ENCODE assay signal across 8 cellular contexts in the genomic region with DNA sequence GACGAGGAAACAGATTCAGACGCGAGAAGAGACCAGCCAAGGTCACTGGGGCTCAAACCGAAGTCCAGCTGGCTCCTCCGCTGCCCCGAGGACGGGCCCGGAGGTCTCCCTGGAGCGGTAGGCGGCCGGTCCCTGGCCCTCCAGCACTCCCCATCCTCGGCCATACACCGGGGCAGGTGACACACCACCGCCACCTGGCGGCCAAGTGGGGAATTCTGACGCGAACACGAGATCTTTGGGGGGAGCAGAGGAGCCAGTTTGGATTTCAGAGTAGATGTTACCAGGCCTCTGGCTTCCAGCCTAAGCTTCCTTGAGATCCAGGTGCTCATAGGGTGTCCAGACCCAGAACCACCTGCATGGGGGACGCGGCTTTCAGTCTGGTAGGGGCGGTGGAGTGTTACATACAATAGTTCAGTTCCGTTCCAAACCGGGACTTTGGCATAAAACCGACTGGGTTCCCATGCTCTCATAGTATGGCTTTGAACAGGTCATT. TPM values are rescaled to one million over a fixed set of nuclear protein-coding genes. Genes with fewer than 3 reads are reported as not detected.
DNase-seq lines count a peak whose midpoint lies in the region; ATAC-seq and TF ChIP-seq lines count a peak whose summit lies in the region.

No MANE protein-coding gene starts in this region.

- H3K36me3 ChIP-seq in Karpas-422 (ENCODE audit: insufficient read depth, low read length) (no peaks in the 10 kb centered on the region), cardiac muscle cell (no peaks in the 10 kb centered on the region), psoas muscle (ENCODE audit: insufficient read depth in 1 of 2, low read depth in 1 of 2) (no peaks in the 10 kb centered on the region), vagina (no peaks in the 10 kb centered on the region)

- peak; percentile 74 for DNase-seq in DMS53 (lab: John Stamatoyannopoulos, UW)
- DNase-seq in Karpas-422 = peak; percentile 90
- peak; percentile 77 for DNase-seq in activated naive CD4-positive, alpha-beta T cell treated with Interleukin-2 at 50 U/mL for 16 hours
- peak; percentile 65 to 79 for DNase-seq in cardiac muscle cell (ENCODE audit: low read depth in 1 of 2, low spot score in 1 of 2)
- peak; percentile 61 to 76 for DNase-seq in psoas muscle
- no peak for DNase-seq in vagina (ENCODE audit: extremely low spot score in 2 of 2)

- peaks cover 5% of the 10 kb centered on the region; the same call in 1 of the 2 replicates for H3K27me3 ChIP-seq in Karpas-422 (ENCODE audit: low read length)
- peaks cover 40% of the 10 kb centered on the region for H3K27me3 ChIP-seq in cardiac muscle cell
- H3K27me3 ChIP-seq in psoas muscle (ENCODE audit: insufficient read depth in 3 of 3, low read length in 2 of 3) = peaks cover 0 to 9% (median 6%) of the 10 kb centered on the region in 3 donors
- H3K27me3 ChIP-seq in vagina = no peaks in the 10 kb centered on the region

- no peak for TF ChIP-seq POLR2A in vagina (IDR thresholded peaks at IDR 0.05)

- no peaks in the 10 kb centered on the region for H3K9me3 ChIP-seq in Karpas-422 (ENCODE audit: low read length)
- H3K9me3 ChIP-seq in cardiac muscle cell (ENCODE audit: low read depth) = no peaks in the 10 kb centered on the region
- H3K9me3 ChIP-seq in psoas muscle = no peaks in the 10 kb centered on the region
- H3K9me3 ChIP-seq in vagina = no peaks in the 10 kb centered on the region

- WGBS in psoas muscle, 3 donors = 14 to 17% (median 14%) methylated on average over 24 of the region's 24 CpGs

- no peak overlapping the region for H3K4me2 ChIP-seq in Karpas-422 (ENCODE audit: low read depth, low read length, poor library complexity, severe bottlenecking)

- H2AFZ ChIP-seq in Karpas-422 (ENCODE audit: low read length) = no peak overlapping the region

- peaks cover 7% of the 10 kb centered on the region for H3K4me1 ChIP-seq in Karpas-422 (ENCODE audit: low read length)
- H3K4me1 ChIP-seq in cardiac muscle cell (ENCODE audit: low read depth) = no peaks in the 10 kb centered on the region
- no peaks in the 10 kb centered on the region for H3K4me1 ChIP-seq in psoas muscle
- no peaks in the 10 kb centered on the region for H3K4me1 ChIP-seq in vagina

- H3K4me3 ChIP-seq in Karpas-422 (ENCODE audit: low read length) (no peak overlapping the region), cardiac muscle cell (no peak overlapping the region), psoas muscle (no peak overlapping the region), vagina (no peak overlapping the region)

- no peak overlapping the region for H3K27ac ChIP-seq in Karpas-422 (ENCODE audit: low read length)
- no peak overlapping the region for H3K27ac ChIP-seq in cardiac muscle cell
- H3K27ac ChIP-seq in psoas muscle = no peak overlapping the region
- H3K27ac ChIP-seq in vagina = no peak overlapping the region

- intact Hi-C loops in psoas muscle (cut with DNase I) = loop anchor here (1.0 to 10.0 kb wide), 6 partner anchors 204 to 624 kb away; partner anchors contain the start of gene C20orf203 (in 1 of the 2)
- intact Hi-C loops in vagina (cut with DNase I) = loop anchor here (10.0 kb wide), 1 partner anchor 394 kb away; no protein-coding TSS in a partner anchor

- H3K79me2 ChIP-seq in Karpas-422 (ENCODE audit: low read length) = no peaks in the 10 kb centered on the region

- TF ChIP-seq CTCF in cardiac muscle cell (IDR thresholded peaks at IDR 0.05; ENCODE audit: low read depth, low read length) (peak; percentile 94), psoas muscle (IDR thresholded peaks at IDR 0.05) (peak; percentile 87), vagina (IDR thresholded peaks at IDR 0.05) (peak; percentile 51 to 83 (median 63))

- H4K20me1 ChIP-seq in Karpas-422 (ENCODE audit: insufficient read depth, low read depth, low read length) = no peaks in the 10 kb centered on the region

- peak; percentile 91 for ATAC-seq in SK-N-SH treated with all-trans-retinoic acid at 6 μM for 48 hours
- peak; percentile 72 to 82 (median 75) for ATAC-seq in psoas muscle
- no peak for ATAC-seq in GM21515 (IDR thresholded peaks at IDR 0.05; ENCODE audit: unreplicated experiment)

- peak overlapping the region; percentile 36; the same call in 1 of the 2 replicates for H3K9ac ChIP-seq in Karpas-422 (ENCODE audit: low read length)

- H3K9me2 ChIP-seq in Karpas-422 (replicated peaks; ENCODE audit: insufficient read depth, low read length) = no peaks in the 10 kb centered on the region

TF ChIP-seq in SK-N-SH treated with all-trans-retinoic acid at 6 μM for 48 hours, 23 proteins besides CTCF, POLR2A, EP300 and RAD21:
- TF ChIP-seq ISL1 (CRISPR knock-in tag; IDR thresholded peaks at IDR 0.05) = no peak
- TF ChIP-seq, protein P1, sequence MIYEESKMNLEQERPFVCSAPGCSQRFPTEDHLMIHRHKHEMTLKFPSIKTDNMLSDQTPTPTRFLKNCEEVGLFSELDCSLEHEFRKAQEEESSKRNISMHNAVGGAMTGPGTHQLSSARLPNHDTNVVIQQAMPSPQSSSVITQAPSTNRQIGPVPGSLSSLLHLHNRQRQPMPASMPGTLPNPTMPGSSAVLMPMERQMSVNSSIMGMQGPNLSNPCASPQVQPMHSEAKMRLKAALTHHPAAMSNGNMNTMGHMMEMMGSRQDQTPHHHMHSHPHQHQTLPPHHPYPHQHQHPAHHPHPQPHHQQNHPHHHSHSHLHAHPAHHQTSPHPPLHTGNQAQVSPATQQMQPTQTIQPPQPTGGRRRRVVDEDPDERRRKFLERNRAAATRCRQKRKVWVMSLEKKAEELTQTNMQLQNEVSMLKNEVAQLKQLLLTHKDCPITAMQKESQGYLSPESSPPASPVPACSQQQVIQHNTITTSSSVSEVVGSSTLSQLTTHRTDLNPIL (CRISPR knock-in tag; IDR thresholded peaks at IDR 0.05; ENCODE audit: low read depth) = no peak
- no peak for TF ChIP-seq POU6F1 (CRISPR knock-in tag; IDR thresholded peaks at IDR 0.05; ENCODE audit: borderline replicate concordance, low read depth)
- TF ChIP-seq SNAI2 (CRISPR knock-in tag; IDR thresholded peaks at IDR 0.05) = no peak
- TF ChIP-seq TOX (CRISPR knock-in tag; IDR thresholded peaks at IDR 0.05; ENCODE audit: borderline replicate concordance) = no peak
- TF ChIP-seq OSR1 (CRISPR knock-in tag; IDR thresholded peaks at IDR 0.05) = no peak

RNA-seq across cellular contexts. Expression of gene BPIFB1, which starts 16.1 kb away (rescaled TPM):
- not detected in 2 replicates for total RNA-seq in Karpas-422 (2014; rRNA removed; shearing (Covaris generic); ENCODE audit: low replicate concordance)
- total RNA-seq in cardiac muscle cell = not detected in 2 replicates
- not detected in 2 replicates for polyA plus RNA-seq in cardiac muscle cell
- not detected for total RNA-seq in psoas muscle
- under 1 TPM in 1 of 3 donors, not detected in 2; 0.04 TPM for polyA plus RNA-seq in psoas muscle
- total RNA-seq in vagina = not detected

Comparison
In these comparisons a context has a peak if more than half of its experiments do, and no peak if none do; other contexts are left out.
1. DNase-seq: peak in DMS53 (single experiment), Karpas-422 (single experiment), activated naive CD4-positive, alpha-beta T cell treated with Interleukin-2 at 50 U/mL for 16 hours (single experiment), cardiac muscle cell (2 of 2) and psoas muscle (2 of 2); none in vagina (0 of 2).
2. Peak in every context shown above with its lines, with median percentiles within 50 percentile points of each other: CTCF ChIP-seq.